22 cellular contexts compared by ENCODE assay signal in genomic region chr12:41217731-41218130, GRCh38. TPM values are rescaled to one million over a fixed set of nuclear protein-coding genes. Genes with fewer than 3 reads are reported as not detected.
DNase-seq lines count a peak whose midpoint lies in the region; ATAC-seq and TF ChIP-seq lines count a peak whose summit lies in the region.
"Had no signal": no experiment of that assay in that cellular context is flagged by ENCODE, and none has a peak within 500 bp of the region (broad histone marks: within the 10 kb centered on the region; RNA-seq: fewer than 3 reads in every experiment).

No MANE protein-coding gene starts in this region.

- H3K4me1 ChIP-seq in gastroesophageal sphincter (peaks cover 5 to 66% (median 15%) of the 10 kb centered on the region in 3 donors), neural progenitor cell (no peaks in the 10 kb centered on the region), thoracic aorta (ENCODE audit: control insufficient read depth in 1 of 2, low read depth in 2 of 2) (peaks cover under 1 to 26% of the 10 kb centered on the region in 2 donors)
- H3K4me1 ChIP-seq: SJSA1 had no signal

- peak overlapping the region; percentile 27 for H2AFZ ChIP-seq in neural progenitor cell (replicated peaks)
- H2AFZ ChIP-seq: GM23248 had no signal

- H3K4me1 Mint-ChIP-seq in neural progenitor cell = peaks cover 12% of the 10 kb centered on the region

- no peaks in the 10 kb centered on the region for H4K20me1 ChIP-seq in neural progenitor cell (ENCODE audit: low read depth)

- H3K27ac Mint-ChIP-seq in neural progenitor cell = peak overlapping the region; percentile 30

- TF ChIP-seq CTCF in gastroesophageal sphincter (IDR thresholded peaks at IDR 0.05) (no peak), neural progenitor cell (IDR thresholded peaks at IDR 0.05) (no peak), thoracic aorta (IDR thresholded peaks at IDR 0.05) (no peak)

- no peaks in the 10 kb centered on the region for H3F3A ChIP-seq in neural progenitor cell (ENCODE audit: low read depth)

- DNase-seq in amniotic epithelial cell (ENCODE audit: low read depth) (peak; percentile 17), neural progenitor cell (ENCODE audit: low spot score) (no peak), thoracic aorta (ENCODE audit: low spot score) (no peak), SHP77 (lab: John Stamatoyannopoulos, UW) (no peak), glomerular visceral epithelial cell (ENCODE audit: extremely low spot score) (no peak), NCI-H1092 (lab: John Stamatoyannopoulos, UW) (no peak)
- DNase-seq: GM23248, KBM-7, NCI-H1092 treated with DMSO at 0.1 percent for 48 hours, NCI-H146, NCI-H2029 treated with DMSO at 0.1 percent for 48 hours, NCI-H2171, NCI-H345, NCI-H524, NCI-H82 had no signal

- no peaks in the 10 kb centered on the region for H3K27me3 ChIP-seq in gastroesophageal sphincter
- H3K27me3 ChIP-seq in neural progenitor cell = no peaks in the 10 kb centered on the region
- H3K27me3 ChIP-seq in thoracic aorta (replicated peaks; ENCODE audit: insufficient read depth) = no peaks in the 10 kb centered on the region
- H3K27me3 ChIP-seq: SJSA1 had no signal

- no peaks in the 10 kb centered on the region for H3K79me2 ChIP-seq in neural progenitor cell (ENCODE audit: low read depth)

- 15 to 20% methylated on average over 1 of the region's 1 CpG for WGBS in gastroesophageal sphincter (ENCODE audit: low coverage in 1 of 2), 2 donors

- no peak overlapping the region for H3K4me3 Mint-ChIP-seq in neural progenitor cell

- H3K4me3 ChIP-seq in gastroesophageal sphincter (peak overlapping the region in 1 of 2 donors; percentile 5), neural progenitor cell (no peak overlapping the region), thoracic aorta (no peak overlapping the region)
- H3K4me3 ChIP-seq: GM23248, SJSA1 had no signal

- no peaks in the 10 kb centered on the region for H3K27me3 Mint-ChIP-seq in neural progenitor cell (ENCODE audit: insufficient read depth, low read depth)

- H3K9me3 ChIP-seq in gastroesophageal sphincter (no peaks in the 10 kb centered on the region), neural progenitor cell (ENCODE audit: low read depth) (no peaks in the 10 kb centered on the region), thoracic aorta (no peaks in the 10 kb centered on the region)
- H3K9me3 ChIP-seq: SJSA1 had no signal

- TF ChIP-seq POLR2A in gastroesophageal sphincter (IDR thresholded peaks at IDR 0.05) = no peak

- ATAC-seq in gastroesophageal sphincter (peak; percentile 42), thoracic aorta (ENCODE audit: insufficient number of reproducible peaks, low FRiP score, low read depth) (no peak)
- ATAC-seq: HCT116 had no signal

- no peaks in the 10 kb centered on the region for H3K36me3 Mint-ChIP-seq in neural progenitor cell

- H3K27ac ChIP-seq in gastroesophageal sphincter = peak overlapping the region; percentile 61 to 81 (median 70)
- H3K27ac ChIP-seq in neural progenitor cell = no peak overlapping the region
- H3K27ac ChIP-seq in thoracic aorta = peak overlapping the region; percentile 34 to 47
- H3K27ac ChIP-seq: C4-2B, GM23248, HL-60, SJSA1 had no signal

- no peaks in the 10 kb centered on the region for H3K9me3 Mint-ChIP-seq in neural progenitor cell

- H3K4me2 ChIP-seq in neural progenitor cell = no peak overlapping the region

- H3K9ac ChIP-seq in neural progenitor cell = no peak overlapping the region
- H3K9ac ChIP-seq: GM23248 had no signal

- TF ChIP-seq EP300 in gastroesophageal sphincter (IDR thresholded peaks at IDR 0.05) = no peak

- H3K36me3 ChIP-seq in gastroesophageal sphincter (no peaks in the 10 kb centered on the region), neural progenitor cell (no peaks in the 10 kb centered on the region), thoracic aorta (no peaks in the 10 kb centered on the region)
- H3K36me3 ChIP-seq: SJSA1 had no signal

RNA-seq across cellular contexts. Expression of gene PDZRN4, which starts 29.6 kb away (rescaled TPM):
- total RNA-seq in gastroesophageal sphincter = 10 to 100 TPM; 32.0 to 87.8 (median 50.8) TPM
- 0.06 and 0.09 TPM in 2 replicates for total RNA-seq in neural progenitor cell (ENCODE audit: low replicate concordance)
- 10 to 100 TPM in 1 of 2 donors, 1 to 10 TPM in 1; 6.1 to 12.5 TPM for total RNA-seq in thoracic aorta
- total RNA-seq: Daoy, GM23248, HT-29, SJSA1 had no signal
